In genomic region chr22:20703816-20704609, GRCh38 we compare ENCODE assay signal across 8 cellular contexts.
DNase-seq lines count a peak whose midpoint lies in the region; TF ChIP-seq lines count a peak whose summit lies in the region.
"Not testable (repeated sequence)": the region's sequence is repeated elsewhere in the genome, so short reads cannot be mapped to it uniquely, and the experiment has no call there.

No MANE protein-coding gene starts in this region.

- BruUV-seq in Calu3 (replicated peaks; lab: Mats Ljungman, UMichigan), result not testable (repeated sequence)

- TF ChIP-seq CTCF in Calu3 (IDR thresholded peaks at IDR 0.05; ENCODE audit: unreplicated experiment); HFF-Myc (IDR thresholded peaks at IDR 0.05; ENCODE audit: low read depth, low read length, missing control alignments); astrocyte of the cerebellum (IDR thresholded peaks at IDR 0.05; ENCODE audit: low read depth, low read length, missing control alignments); glutamatergic neuron (IDR thresholded peaks at IDR 0.05; ENCODE audit: partially characterized antibody, unreplicated experiment); nephron progenitor cell (IDR thresholded peaks at IDR 0.05): not testable (repeated sequence)

- peak; percentile 38 for DNase-seq in Calu3
- DNase-seq in HFF-Myc (ENCODE audit: extremely low read depth, low read depth); astrocyte of the cerebellum (ENCODE audit: low read depth): not testable (repeated sequence)
- peak; percentile 4 for DNase-seq in NCI-H2196 (lab: John Stamatoyannopoulos, UW; ENCODE audit: unreplicated experiment)
- peak; percentile 15 to 20 for DNase-seq in activated CD4-positive, alpha-beta T cell treated with anti-CD3 and anti-CD28 coated beads for 4 hours
- peak; percentile 23 for DNase-seq in glutamatergic neuron
- peak; percentile 38 for DNase-seq in nephron progenitor cell
- peak; percentile 8 for DNase-seq in stimulated activated naive CD4-positive, alpha-beta T cell treated with Interleukin-2 at 50 U/mL for 16 hours (lab: John Stamatoyannopoulos, UW)

- H3K36me3 Mint-ChIP-seq in Calu3 (ENCODE audit: insufficient read depth, unreplicated experiment) (peaks cover 34% of the 10 kb centered on the region), nephron progenitor cell (ENCODE audit: low read depth) (peaks cover 10% of the 10 kb centered on the region)
- H3K36me3 Mint-ChIP-seq in glutamatergic neuron (ENCODE audit: unreplicated experiment), result not testable (repeated sequence)

- in situ Hi-C loops in astrocyte of the cerebellum (cut with HindIII; ENCODE audit: low sequenced_read_pairs), result not testable (repeated sequence)

- H3K4me3 Mint-ChIP-seq in Calu3 (ENCODE audit: low read depth, unreplicated experiment) (peak overlapping the region; percentile 96), glutamatergic neuron (ENCODE audit: unreplicated experiment) (peak overlapping the region; percentile 82), nephron progenitor cell (peak overlapping the region; percentile 68)

- peak overlapping the region; percentile 47 for H3K27ac Mint-ChIP-seq in Calu3 (ENCODE audit: unreplicated experiment)
- H3K27ac Mint-ChIP-seq in glutamatergic neuron (ENCODE audit: unreplicated experiment); nephron progenitor cell: not testable (repeated sequence)

- intact Hi-C loops in Calu3 (cut with micrococcal nuclease; ENCODE audit: unreplicated experiment), result not testable (repeated sequence)

- H3K4me3 ChIP-seq in HFF-Myc (replicated peaks; ENCODE audit: low read depth, low read length) (peak overlapping the region; percentile 21), astrocyte of the cerebellum (ENCODE audit: low read depth, low read length) (peak overlapping the region; percentile 12)

- not testable (repeated sequence) for H3K4me1 Mint-ChIP-seq in Calu3 (ENCODE audit: low read depth, unreplicated experiment); glutamatergic neuron (ENCODE audit: low read depth, unreplicated experiment)
- H3K4me1 Mint-ChIP-seq in nephron progenitor cell, result peaks cover 14% of the 10 kb centered on the region

- CTCF ChIA-PET in Calu3 (lab: Charles Lee), result interaction anchor here (0.6 to 1.0 kb wide), 6 partner anchors 74 to 286 kb away, joined by 3 to 11 read pairs (median 4); no protein-coding TSS in a partner anchor

- H3K9me3 Mint-ChIP-seq in Calu3 (ENCODE audit: low read depth, unreplicated experiment); glutamatergic neuron (ENCODE audit: unreplicated experiment); nephron progenitor cell: not testable (repeated sequence)

- H3K27me3 Mint-ChIP-seq in Calu3 (ENCODE audit: unreplicated experiment); glutamatergic neuron (ENCODE audit: unreplicated experiment): not testable (repeated sequence)
- H3K27me3 Mint-ChIP-seq in nephron progenitor cell (ENCODE audit: low read depth, poor library complexity), result peaks cover 55% of the 10 kb centered on the region
